13 cellular contexts compared by ENCODE assay signal in genomic region chr14:91654836-91655235, GRCh38.
"Had no signal": no experiment of that assay in that cellular context is flagged by ENCODE, and none has a peak within 500 bp of the region (broad histone marks: within the 10 kb centered on the region; RNA-seq: fewer than 3 reads in every experiment).

No MANE protein-coding gene starts in this region.

- H3K36me3 Mint-ChIP-seq: natural killer cell had no signal

- H3K4me1 Mint-ChIP-seq: natural killer cell had no signal

- DNase-seq: activated CD8-positive, alpha-beta memory T cell treated with anti-CD3 and anti-CD28 coated beads, Interleukin-2, amount 10 ng/mL, durations not matched to agents 7 days and 5 days; activated effector memory CD4-positive, alpha-beta T cell treated with anti-CD3 and anti-CD28 coated beads, Interleukin-2, amount 50 U/mL, for 16 hours; activated T-cell treated with anti-CD3 and anti-CD28 coated beads, Interleukin-2, amount 50 U/mL, for 4 hours; dorsolateral prefrontal cortex; hypothalamus; natural killer cell; psoas muscle; stimulated activated CD4-positive, alpha-beta T cell treated with anti-CD3 and anti-CD28 coated beads, Interleukin-2, amount 100 ng/mL, for 48 hours; stimulated activated CD8-positive, alpha-beta memory T cell treated with anti-CD3 and anti-CD28 coated beads, Interleukin-4, amount 100 ng/mL, for 48 hours; stimulated activated naive CD8-positive, alpha-beta T cell treated with anti-CD3 and anti-CD28 coated beads, Interleukin-15, Interleukin-2, amounts not matched to agents 100 U/mL and 50 U/mL, for 24 hours had no signal

- H3K27me3 Mint-ChIP-seq: activated naive CD8-positive, alpha-beta T cell had no signal

- H3K9me3 ChIP-seq: psoas muscle had no signal

- ATAC-seq: activated CD4-positive, CD25-positive, alpha-beta regulatory T cell treated with anti-CD3 and anti-CD28 coated beads, Interleukin-2, amount 50 U/mL, for 24 hours; activated CD8-positive, alpha-beta memory T cell treated with anti-CD3 and anti-CD28 coated beads, Interleukin-2, amount 10 ng/mL, durations not matched to agents 7 days and 5 days; activated T-cell treated with anti-CD3 and anti-CD28 coated beads, Interleukin-2, amount 50 U/mL, for 4 hours; natural killer cell; psoas muscle; sciatic nerve; stimulated activated naive CD8-positive, alpha-beta T cell treated with anti-CD3 and anti-CD28 coated beads, Interleukin-15, Interleukin-2, amounts not matched to agents 100 U/mL and 50 U/mL, for 24 hours had no signal

- H3K4me3 ChIP-seq: dorsolateral prefrontal cortex, psoas muscle had no signal

- H3K9me3 Mint-ChIP-seq: natural killer cell had no signal

- H3K27ac Mint-ChIP-seq: activated CD8-positive, alpha-beta memory T cell treated with anti-CD3 and anti-CD28 coated beads, Interleukin-2, amount 10 ng/mL, durations not matched to agents 7 days and 5 days; activated naive CD8-positive, alpha-beta T cell; natural killer cell had no signal

- H3K4me3 Mint-ChIP-seq: activated CD8-positive, alpha-beta memory T cell treated with anti-CD3 and anti-CD28 coated beads, Interleukin-2, amount 10 ng/mL, durations not matched to agents 7 days and 5 days; activated naive CD8-positive, alpha-beta T cell; activated T-cell treated with anti-CD3 and anti-CD28 coated beads, Interleukin-2, amount 50 U/mL, for 4 hours; natural killer cell had no signal

- H3K4me1 ChIP-seq: psoas muscle had no signal

- H3K27ac ChIP-seq: dorsolateral prefrontal cortex, psoas muscle had no signal
